Comparison of ENCODE assay signal across 22 cellular contexts in genomic region chr15:38362355-38362754, GRCh38.
"Had no signal": no experiment of that assay in that cellular context is flagged by ENCODE, and none has a peak within 500 bp of the region (broad histone marks: within the 10 kb centered on the region; RNA-seq: fewer than 3 reads in every experiment).

No MANE protein-coding gene starts in this region.

- H3K9me3 Mint-ChIP-seq: activated B cell treated with CpG ODN at 0.5 μM for 24 hours; activated CD4-positive, alpha-beta T cell treated with anti-CD3 and anti-CD28 coated beads, Interleukin-2, amount 10 ng/mL, durations not matched to agents 24 days and 14 days; activated naive CD4-positive, alpha-beta T cell treated with anti-CD3 and anti-CD28 coated beads, Interleukin-2, amount 50 U/mL, for 24 hours; T-cell had no signal

- ATAC-seq: K562, T-cell had no signal

- H3K4me2 ChIP-seq: PC-9 had no signal

- H2AFZ ChIP-seq: PC-9 had no signal

- H3K4me3 Mint-ChIP-seq: activated B cell treated with CpG ODN at 0.5 μM for 24 hours; activated CD4-positive, alpha-beta T cell treated with anti-CD3 and anti-CD28 coated beads, Interleukin-2, amount 10 ng/mL, durations not matched to agents 24 days and 14 days; activated naive CD4-positive, alpha-beta T cell treated with anti-CD3 and anti-CD28 coated beads, Interleukin-2, amount 50 U/mL, for 24 hours; T-cell had no signal

- H3K36me3 Mint-ChIP-seq: activated naive CD4-positive, alpha-beta T cell treated with anti-CD3 and anti-CD28 coated beads, Interleukin-2, amount 50 U/mL, for 24 hours; T-cell had no signal

- H3K27ac ChIP-seq: PC-9, SK-N-MC had no signal

- H3K27ac Mint-ChIP-seq: activated B cell treated with CpG ODN at 0.5 μM for 24 hours; activated CD4-positive, alpha-beta T cell treated with anti-CD3 and anti-CD28 coated beads, Interleukin-2, amount 10 ng/mL, durations not matched to agents 24 days and 14 days; activated naive CD4-positive, alpha-beta T cell treated with anti-CD3 and anti-CD28 coated beads, Interleukin-2, amount 50 U/mL, for 24 hours; T-cell had no signal

- H3K4me3 ChIP-seq: K562, PC-9, SK-N-MC had no signal

- H3K4me1 Mint-ChIP-seq: activated B cell treated with CpG ODN at 0.5 μM for 24 hours; activated CD4-positive, alpha-beta T cell treated with anti-CD3 and anti-CD28 coated beads, Interleukin-2, amount 10 ng/mL, durations not matched to agents 24 days and 14 days; activated naive CD4-positive, alpha-beta T cell treated with anti-CD3 and anti-CD28 coated beads, Interleukin-2, amount 50 U/mL, for 24 hours; T-cell had no signal

- DNase-seq: activated B cell treated with CpG ODN at 0.5 μM for 24 hours; activated CD4-positive, alpha-beta T cell treated with anti-CD3 and anti-CD28 coated beads for 1 hour; activated CD4-positive, alpha-beta T cell treated with anti-CD3 and anti-CD28 coated beads, Interleukin-2, amount 10 ng/mL, durations not matched to agents 24 days and 14 days; activated CD4-positive, alpha-beta T cell treated with anti-CD3 and anti-CD28 coated beads, Interleukin-2, amount 50 U/mL, for 48 hours; activated T-cell treated with anti-CD3 and anti-CD28 coated beads for 4 hours; aorta; Karpas-422; MM.1S; NCI-H1105; NCI-H1436; NCI-H1694 treated with DMSO at 0.1 percent for 48 hours; NCI-H2029 treated with DMSO at 0.1 percent for 48 hours; NCI-H345; NCI-H510A treated with DMSO at 0.1 percent for 48 hours; PC-9; SIG-M5; T-cell; T-helper 2 cell; T1000 had no signal
